In the genomic region with DNA sequence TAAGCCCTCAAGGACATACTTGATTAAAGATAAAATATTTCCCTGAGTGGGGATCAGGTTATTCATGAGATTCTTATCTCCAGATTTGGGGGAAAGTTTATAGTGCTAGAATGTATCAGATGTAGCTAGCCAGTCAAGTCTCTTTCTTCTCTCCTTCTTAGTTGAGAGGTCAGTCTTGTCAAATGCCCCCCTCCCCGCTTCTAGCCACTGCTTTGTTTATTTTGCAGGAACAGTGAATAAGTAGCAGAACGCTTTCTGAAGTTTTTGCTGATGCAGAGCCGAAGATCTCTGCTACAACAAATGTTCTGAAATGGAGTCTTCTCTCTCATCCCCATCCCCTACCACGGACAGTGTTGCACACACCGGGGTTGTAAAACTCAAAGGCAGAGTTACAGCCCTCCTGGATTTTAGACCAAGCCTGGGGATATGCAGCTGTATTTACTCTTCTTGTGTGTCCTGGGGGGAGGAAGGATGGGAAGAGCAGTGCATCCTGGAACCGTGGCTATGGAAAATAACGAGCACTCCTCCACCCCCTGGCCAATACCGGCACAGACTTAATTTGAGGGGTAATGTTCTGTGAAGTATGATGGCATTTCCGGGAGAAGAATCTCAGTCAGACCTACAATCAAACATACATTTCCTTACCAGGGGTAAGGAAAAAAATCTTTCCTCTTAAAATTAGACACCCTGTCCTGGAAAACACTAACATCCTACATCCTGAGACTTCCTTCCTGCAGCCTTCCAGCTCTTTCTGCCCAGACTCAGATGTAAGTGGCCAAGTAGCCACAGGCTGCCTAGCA, we compare ENCODE assay signal across 9 cellular contexts. TPM values are rescaled to one million over a fixed set of nuclear protein-coding genes. Genes with fewer than 3 reads are reported as not detected.
DNase-seq lines count a peak whose midpoint lies in the region; ATAC-seq and TF ChIP-seq lines count a peak whose summit lies in the region.
"Had no signal": no experiment of that assay in that cellular context is flagged by ENCODE, and none has a peak within 500 bp of the region (broad histone marks: within the 10 kb centered on the region; RNA-seq: fewer than 3 reads in every experiment).

No MANE protein-coding gene starts in this region.

- TF ChIP-seq POLR2A in uterus (IDR thresholded peaks at IDR 0.05) = no peak

- peaks cover 79% of the 10 kb centered on the region for H3K4me1 Mint-ChIP-seq in T-helper 1 cell treated with Interleukin-12 subunit alpha and Interleukin-12 subunit beta and Interleukin-4 antibody, amounts not matched to agents 30 μg/mL and 1 μg/mL, for 36 hours (ENCODE audit: low read depth)

- peak overlapping the region; percentile 12 for H3K27ac ChIP-seq in left ventricle myocardium inferior (replicated peaks)
- peak overlapping the region; percentile 22 to 38 for H3K27ac ChIP-seq in uterus

- ATAC-seq in left ventricle myocardium superior (no peak), HG02642 (IDR thresholded peaks at IDR 0.05; ENCODE audit: poor library complexity, unreplicated experiment) (no peak)

- no peak overlapping the region for H3K4me3 ChIP-seq in left ventricle myocardium inferior
- H3K4me3 ChIP-seq in uterus = no peak overlapping the region

- peaks cover 30% of the 10 kb centered on the region for H3K36me3 Mint-ChIP-seq in T-helper 1 cell treated with Interleukin-12 subunit alpha and Interleukin-12 subunit beta and Interleukin-4 antibody, amounts not matched to agents 30 μg/mL and 1 μg/mL, for 36 hours (ENCODE audit: low read depth)

- peaks cover 24% of the 10 kb centered on the region for H3K9me3 Mint-ChIP-seq in T-helper 1 cell treated with Interleukin-12 subunit alpha and Interleukin-12 subunit beta and Interleukin-4 antibody, amounts not matched to agents 30 μg/mL and 1 μg/mL, for 36 hours

- H3K27me3 ChIP-seq in left ventricle myocardium inferior (ENCODE audit: low read depth) (no peaks in the 10 kb centered on the region), uterus (no peaks in the 10 kb centered on the region)

- intact Hi-C loops in left ventricle myocardium inferior (cut with micrococcal nuclease) = no loop called here
- intact Hi-C loops in left ventricle myocardium superior (cut with micrococcal nuclease) = no loop called here
- intact Hi-C loops in uterus (cut with DNase I; ENCODE audit: low total_unique reads) = no loop called here
- intact Hi-C loops in posterior vena cava (cut with DNase I) = no loop called here

- peak overlapping the region; percentile 89 for H3K27ac Mint-ChIP-seq in T-helper 1 cell treated with Interleukin-12 subunit alpha and Interleukin-12 subunit beta and Interleukin-4 antibody, amounts not matched to agents 30 μg/mL and 1 μg/mL, for 36 hours

- H3K9me3 ChIP-seq in left ventricle myocardium inferior (replicated peaks) (no peaks in the 10 kb centered on the region), uterus (no peaks in the 10 kb centered on the region)

- peaks cover 6% of the 10 kb centered on the region for H3K4me1 ChIP-seq in left ventricle myocardium inferior
- H3K4me1 ChIP-seq in uterus = no peaks in the 10 kb centered on the region

- H3K36me3 ChIP-seq in left ventricle myocardium inferior (peaks cover 4% of the 10 kb centered on the region), uterus (no peaks in the 10 kb centered on the region)

- H3K4me3 Mint-ChIP-seq in T-helper 1 cell treated with Interleukin-12 subunit alpha and Interleukin-12 subunit beta and Interleukin-4 antibody, amounts not matched to agents 30 μg/mL and 1 μg/mL, for 36 hours = peak overlapping the region; percentile 65

- DNase-seq in left ventricle myocardium inferior = no peak
- no peak for DNase-seq in left ventricle myocardium superior
- peak; percentile 64 for DNase-seq in iris pigment epithelial cell (ENCODE audit: low read depth)
- no peak for DNase-seq in uterus
- DNase-seq in posterior vena cava (ENCODE audit: low spot score) = no peak
- no peak for DNase-seq in CD1c-positive myeloid dendritic cell (ENCODE audit: extremely low spot score)
- DNase-seq: NCI-H1436 had no signal

- H3K27me3 Mint-ChIP-seq in T-helper 1 cell treated with Interleukin-12 subunit alpha and Interleukin-12 subunit beta and Interleukin-4 antibody, amounts not matched to agents 30 μg/mL and 1 μg/mL, for 36 hours (ENCODE audit: low read depth) = no peaks in the 10 kb centered on the region

- TF ChIP-seq CTCF in left ventricle myocardium inferior (IDR thresholded peaks at IDR 0.05; ENCODE audit: borderline replicate concordance) (no peak), uterus (IDR thresholded peaks at IDR 0.05) (no peak)

RNA-seq across cellular contexts. Expression of gene ERMP1, which starts 10.7 kb away (rescaled TPM):
- total RNA-seq in left ventricle myocardium inferior = 23.9 TPM
- total RNA-seq in left ventricle myocardium superior = 26.3 TPM
- 10 to 100 TPM in 2 of 4 donors, 1 to 10 TPM in 2; 7.9 to 34.9 (median 11.5) TPM for total RNA-seq in uterus
- total RNA-seq in posterior vena cava = 1 to 10 TPM; 7.0 to 8.5 TPM

RNA-seq across cellular contexts. Expression of gene MLANA, which starts 47.0 kb away (rescaled TPM):
- total RNA-seq in left ventricle myocardium inferior (not detected), left ventricle myocardium superior (not detected), uterus (not detected), posterior vena cava (not detected)
